Comparison of ENCODE assay signal across 9 cellular contexts in the genomic region with DNA sequence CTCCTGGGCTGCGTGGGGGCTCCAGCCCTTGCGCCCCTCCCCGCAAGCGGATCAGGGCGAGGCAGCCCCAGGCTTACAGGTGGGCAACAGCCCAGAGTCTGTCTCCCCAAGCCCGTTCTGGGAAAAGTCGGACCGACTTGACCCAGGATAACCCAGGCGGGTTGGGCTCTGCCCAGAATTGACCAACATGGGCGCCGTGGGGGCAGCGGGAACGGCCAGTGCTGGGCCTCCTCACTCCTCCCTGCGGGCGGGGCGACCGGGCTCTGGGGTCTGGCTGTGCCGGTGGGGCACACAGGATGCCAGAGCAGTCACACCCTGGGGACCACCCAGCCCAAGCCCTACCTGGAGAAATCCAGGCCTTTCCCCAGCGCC. TPM values are rescaled to one million over a fixed set of nuclear protein-coding genes. Genes with fewer than 3 reads are reported as not detected.
A peak's percentile ranks its signal among the peaks of the same experiment; 100 is the strongest.
DNase-seq lines count a peak whose midpoint lies in the region; TF ChIP-seq lines count a peak whose summit lies in the region.
"Had no signal": no experiment of that assay in that cellular context is flagged by ENCODE, and none has a peak within 500 bp of the region (broad histone marks: within the 10 kb centered on the region; RNA-seq: fewer than 3 reads in every experiment).

No MANE protein-coding gene starts in this region.

- no peak overlapping the region for H2BK5ac ChIP-seq in mesenchymal stem cell (ENCODE audit: low read depth, low read length, poor library complexity, severe bottlenecking)

- no peak overlapping the region for H2BK15ac ChIP-seq in mesenchymal stem cell (ENCODE audit: low read depth, poor library complexity, severe bottlenecking)

- no peaks in the 10 kb centered on the region for H3K79me1 ChIP-seq in mesenchymal stem cell (replicated peaks; ENCODE audit: low read length, poor library complexity, severe bottlenecking)

- peak overlapping the region; percentile 67 for H3K9ac ChIP-seq in mesenchymal stem cell (ENCODE audit: low read length)

- peak overlapping the region; percentile 84 for H3K4me2 ChIP-seq in mesenchymal stem cell (ENCODE audit: low read length, poor library complexity, severe bottlenecking)

- no peaks in the 10 kb centered on the region for H3K9me3 ChIP-seq in ectodermal cell (ENCODE audit: control insufficient read depth, low read length)
- H3K9me3 ChIP-seq in mesenchymal stem cell (ENCODE audit: control insufficient read depth, low read length): no peaks in the 10 kb centered on the region
- no peaks in the 10 kb centered on the region for H3K9me3 ChIP-seq in tibial artery

- no peak overlapping the region for H2BK120ac ChIP-seq in mesenchymal stem cell (ENCODE audit: low read depth, low read length)

- H4K91ac ChIP-seq in mesenchymal stem cell (ENCODE audit: low read length): peak overlapping the region; percentile 40

- H2BK12ac ChIP-seq in mesenchymal stem cell (ENCODE audit: low read length in 2 of 2): peak overlapping the region in 1 of 2 experiments; percentile 1

- H3K4ac ChIP-seq in mesenchymal stem cell (ENCODE audit: low read depth in 1 of 2, low read length in 2 of 2): peak overlapping the region; percentile 3 to 60

- no peak overlapping the region for H3K23ac ChIP-seq in mesenchymal stem cell (ENCODE audit: low read length in 2 of 2)

- peak overlapping the region; percentile 50 for H3K4me3 ChIP-seq in LNCaP clone FGC (ENCODE audit: low read depth, low read length)
- peak overlapping the region; percentile 43 for H3K4me3 ChIP-seq in ectodermal cell (ENCODE audit: insufficient read depth, low read depth, low read length)
- peak overlapping the region; percentile 57 to 79 for H3K4me3 ChIP-seq in mesenchymal stem cell (ENCODE audit: insufficient read depth in 1 of 2, low read depth in 1 of 2, low read length in 2 of 2)
- H3K4me3 ChIP-seq in tibial artery: peak overlapping the region; percentile 97 to 100

- WGBS in ectodermal cell, 2 experiments: 64 to 66% methylated on average over 19 of the region's 19 CpGs
- 47% methylated on average over 18 of the region's 19 CpGs for WGBS in mesenchymal stem cell

- DNase-seq in LNCaP clone FGC (ENCODE audit: low read depth) (no peak), mesenchymal stem cell (no peak), tibial artery (peak; percentile 66 to 90), EL (no peak), NOMO-1 treated with dmso at 0.1 percent for 144 hours (lab: John Stamatoyannopoulos, UW; ENCODE audit: unreplicated experiment) (no peak), NOMO-1 (lab: John Stamatoyannopoulos, UW; ENCODE audit: unreplicated experiment in 2 of 2) (no peak)
- DNase-seq in stimulated activated CD4-positive, alpha-beta T cell treated with anti-CD3 and anti-CD28 coated beads, Interleukin-4, amount 100 ng/mL, for 24 hours: no peak
- DNase-seq: cerebellar nuclear complex had no signal

- H4K8ac ChIP-seq in mesenchymal stem cell (ENCODE audit: low read length): peak overlapping the region; percentile 5

- H3K14ac ChIP-seq in mesenchymal stem cell (ENCODE audit: low read length in 2 of 2): peak overlapping the region in 1 of 2 experiments; percentile 37

- H3K18ac ChIP-seq in mesenchymal stem cell (ENCODE audit: low read depth in 1 of 2, low read length in 2 of 2): peak overlapping the region in 1 of 2 experiments; percentile 86

- H2AK5ac ChIP-seq in mesenchymal stem cell (ENCODE audit: low read length, severe bottlenecking): no peak overlapping the region

- H3K4me1 ChIP-seq in ectodermal cell (ENCODE audit: control insufficient read depth, insufficient read depth, low read length) (peaks cover 28% of the 10 kb centered on the region), mesenchymal stem cell (ENCODE audit: control insufficient read depth, insufficient read depth, low read depth, low read length) (peaks cover 19% of the 10 kb centered on the region), tibial artery (peaks cover 0 to 61% (median 51%) of the 10 kb centered on the region in 4 donors)

- peaks cover 21% of the 10 kb centered on the region for H3K27me3 ChIP-seq in ectodermal cell (ENCODE audit: control insufficient read depth, insufficient read depth, low read length, poor library complexity, severe bottlenecking)
- H3K27me3 ChIP-seq in mesenchymal stem cell (ENCODE audit: control insufficient read depth in 1 of 2, insufficient read depth in 1 of 2, low read length in 2 of 2): peaks cover 0 to 37% of the 10 kb centered on the region in 2 experiments
- H3K27me3 ChIP-seq in tibial artery: no peaks in the 10 kb centered on the region

- H3K27ac ChIP-seq in ectodermal cell (ENCODE audit: insufficient read depth, low read depth, low read length, poor library complexity, severe bottlenecking) (no peak overlapping the region), mesenchymal stem cell (ENCODE audit: low read length, poor library complexity, severe bottlenecking) (no peak overlapping the region), tibial artery (peak overlapping the region; percentile 99 to 100)

- H2AFZ ChIP-seq in mesenchymal stem cell (ENCODE audit: low read depth, low read length): no peak overlapping the region

- intact Hi-C loops in tibial artery (cut with DNase I; ENCODE audit: low total_unique reads): no loop called here

- H3K36me3 ChIP-seq in ectodermal cell (ENCODE audit: control insufficient read depth, insufficient read depth, low read length): no peaks in the 10 kb centered on the region
- no peaks in the 10 kb centered on the region for H3K36me3 ChIP-seq in mesenchymal stem cell (ENCODE audit: control insufficient read depth in 1 of 2, insufficient read depth in 2 of 2, low read depth in 1 of 2, low read length in 2 of 2)
- no peaks in the 10 kb centered on the region for H3K36me3 ChIP-seq in tibial artery

- TF ChIP-seq CTCF in LNCaP clone FGC (IDR thresholded peaks at IDR 0.05; ENCODE audit: control insufficient read depth, extremely low read depth, insufficient read depth) (no peak), tibial artery (IDR thresholded peaks at IDR 0.05) (no peak)

RNA-seq across cellular contexts. Expression of a gene that starts 15.3 kb away (rescaled TPM):
- polyA plus RNA-seq in ectodermal cell (2013, experiment 1 of 4): 1.8 TPM
- polyA plus RNA-seq in ectodermal cell (2013, experiment 2 of 4): 1.6 TPM
- polyA plus RNA-seq in ectodermal cell (2013, experiment 3 of 4): 1.4 TPM
- 2.1 TPM for polyA plus RNA-seq in ectodermal cell (2013, experiment 4 of 4)
- 37.8 TPM for polyA plus RNA-seq in mesenchymal stem cell (2013, experiment 1 of 2)
- 39.1 TPM for polyA plus RNA-seq in mesenchymal stem cell (2013, experiment 2 of 2)

RNA-seq across cellular contexts. Expression of a gene that starts 35.9 kb away (rescaled TPM):
- polyA plus RNA-seq in ectodermal cell (2013, experiment 1 of 4): 1.6 TPM
- 0.80 TPM for polyA plus RNA-seq in ectodermal cell (2013, experiment 2 of 4)
- 1.0 TPM for polyA plus RNA-seq in ectodermal cell (2013, experiment 3 of 4)
- polyA plus RNA-seq in ectodermal cell (2013, experiment 4 of 4): 0.65 TPM
- polyA plus RNA-seq in mesenchymal stem cell (2013, experiment 1 of 2): 1.6 TPM
- 1.8 TPM for polyA plus RNA-seq in mesenchymal stem cell (2013, experiment 2 of 2)

Comparison
In these comparisons a context has a peak if more than half of its experiments do, and no peak if none do; other contexts are left out.
1. DNase-seq: peak in tibial artery (2 of 2); none in LNCaP clone FGC (single experiment), mesenchymal stem cell (single experiment), stimulated activated CD4-positive, alpha-beta T cell treated with anti-CD3 and anti-CD28 coated beads, Interleukin-4, amount 100 ng/mL, for 24 hours (single experiment), EL (single experiment), NOMO-1 treated with dmso at 0.1 percent for 144 hours (single experiment) and NOMO-1 (0 of 2).
2. H3K4me3 ChIP-seq: peak in every context shown above with its lines; median percentile 98 in tibial artery; 68 in mesenchymal stem cell; 50 in LNCaP clone FGC; 43 in ectodermal cell.
3. H3K27ac ChIP-seq: peak in tibial artery (2 of 2); none in ectodermal cell (single experiment) and mesenchymal stem cell (single experiment).